ENCODE assay signal across 21 cellular contexts in the genomic region with DNA sequence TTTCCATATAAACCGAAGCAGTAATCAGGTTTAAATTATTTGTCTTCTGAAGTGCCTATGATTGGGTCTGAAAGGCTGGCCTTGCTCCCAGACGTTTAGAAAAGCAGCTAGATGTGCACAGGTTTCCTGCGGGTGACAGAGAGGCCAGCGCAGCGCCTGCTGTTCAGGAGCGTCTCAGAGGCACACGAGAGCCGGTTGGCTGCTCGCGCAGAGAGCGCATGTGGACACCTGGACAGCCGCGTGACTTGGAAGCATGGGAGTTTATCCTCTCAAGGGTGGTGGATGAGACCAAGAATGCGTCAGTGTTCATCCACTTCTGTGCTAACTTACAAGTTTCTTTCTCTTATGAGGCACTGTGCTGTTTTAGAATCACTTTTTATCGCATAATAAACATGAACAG.
DNase-seq lines count a peak whose midpoint lies in the region; ATAC-seq and TF ChIP-seq lines count a peak whose summit lies in the region.
"Had no signal": no experiment of that assay in that cellular context is flagged by ENCODE, and none has a peak within 500 bp of the region (broad histone marks: within the 10 kb centered on the region; RNA-seq: fewer than 3 reads in every experiment).

No MANE protein-coding gene starts in this region.

- no peaks in the 10 kb centered on the region for H4K20me1 ChIP-seq in smooth muscle cell (ENCODE audit: low read depth)

- 49 to 68% methylated on average over 7 to 9 of the region's 15 CpGs for WGBS in gastroesophageal sphincter (ENCODE audit: low coverage in 1 of 2), 2 donors
- 90% methylated on average over 15 of the region's 15 CpGs for WGBS in smooth muscle cell (ENCODE audit: low lambda C conversion rate)

- H3K9me3 ChIP-seq in gastroesophageal sphincter: no peaks in the 10 kb centered on the region
- H3K9me3 ChIP-seq in smooth muscle cell (replicated peaks; ENCODE audit: low read depth): no peaks in the 10 kb centered on the region
- H3K9me3 ChIP-seq: tibial artery had no signal

- peak; percentile 31 for ATAC-seq in gastroesophageal sphincter
- ATAC-seq: activated CD4-positive, CD25-positive, alpha-beta regulatory T cell treated with anti-CD3 and anti-CD28 coated beads, Interleukin-2, amount 50 U/mL, for 24 hours; activated CD8-positive, alpha-beta T cell treated with anti-CD3 and anti-CD28 coated beads, Interleukin-2, amount 10 ng/mL, durations not matched to agents 7 days and 5 days; naive thymus-derived CD8-positive, alpha-beta T cell had no signal

- no peaks in the 10 kb centered on the region for H3K79me2 ChIP-seq in smooth muscle cell (ENCODE audit: low read depth)
- H3K79me2 ChIP-seq: parathyroid adenoma had no signal

- H3K4me3 ChIP-seq in gastroesophageal sphincter (no peak overlapping the region), smooth muscle cell (no peak overlapping the region)
- H3K4me3 ChIP-seq: GM23248, tibial artery had no signal

- H2AFZ ChIP-seq in smooth muscle cell (ENCODE audit: low read depth): no peak overlapping the region
- H2AFZ ChIP-seq: GM23248, parathyroid adenoma had no signal

- H3K4me1 ChIP-seq in gastroesophageal sphincter (no peaks in the 10 kb centered on the region), smooth muscle cell (ENCODE audit: low read depth) (no peaks in the 10 kb centered on the region)
- H3K4me1 ChIP-seq: parathyroid adenoma, tibial artery had no signal

- TF ChIP-seq CTCF in gastroesophageal sphincter (IDR thresholded peaks at IDR 0.05): no peak
- TF ChIP-seq CTCF in smooth muscle cell (IDR thresholded peaks at IDR 0.05; ENCODE audit: borderline replicate concordance, insufficient read depth, poor library complexity, severe bottlenecking): no peak

- no peak for TF ChIP-seq POLR2A in gastroesophageal sphincter (IDR thresholded peaks at IDR 0.05)

- H3K27me3 ChIP-seq in gastroesophageal sphincter (no peaks in the 10 kb centered on the region), smooth muscle cell (ENCODE audit: low read depth) (no peaks in the 10 kb centered on the region)
- H3K27me3 ChIP-seq: tibial artery had no signal

- no peak for TF ChIP-seq EP300 in gastroesophageal sphincter (IDR thresholded peaks at IDR 0.05)

- H3K4me2 ChIP-seq in smooth muscle cell: peak overlapping the region; percentile 8

- H3K9ac ChIP-seq in smooth muscle cell (ENCODE audit: low read depth): no peak overlapping the region
- H3K9ac ChIP-seq: GM23248, parathyroid adenoma had no signal

- DNase-seq in NCI-H2081 (lab: John Stamatoyannopoulos, UW) (peak; percentile 84 to 96), NCI-H345 treated with DMSO at 0.1 percent for 48 hours (lab: John Stamatoyannopoulos, UW; ENCODE audit: unreplicated experiment) (peak; percentile 38), smooth muscle cell (lab: John Stamatoyannopoulos, UW; ENCODE audit: unreplicated experiment) (no peak), AML-193 (lab: John Stamatoyannopoulos, UW) (no peak), T-helper 1 cell (no peak), LoVo (ENCODE audit: low spot score) (no peak)
- DNase-seq: activated CD8-positive, alpha-beta T cell treated with anti-CD3 and anti-CD28 coated beads, Interleukin-2, amount 10 ng/mL, durations not matched to agents 7 days and 5 days; activated naive CD4-positive, alpha-beta T cell; activated T-cell treated with anti-CD3 and anti-CD28 coated beads, Interleukin-2, amount 50 U/mL, for 24 hours; DND-41; erythroblast; foreskin melanocyte; GM23248; kidney; naive thymus-derived CD8-positive, alpha-beta T cell; NCI-H187 treated with DMSO at 0.1 percent for 48 hours; stimulated activated naive CD4-positive, alpha-beta T cell; tibial artery had no signal

- peak overlapping the region in 1 of 4 donors; percentile 26 for H3K27ac ChIP-seq in gastroesophageal sphincter
- no peak overlapping the region for H3K27ac ChIP-seq in smooth muscle cell (ENCODE audit: low read depth)
- H3K27ac ChIP-seq: GM23248, parathyroid adenoma, tibial artery had no signal

- no peaks in the 10 kb centered on the region for H3F3A ChIP-seq in smooth muscle cell (ENCODE audit: low read depth)

- H3K36me3 ChIP-seq in gastroesophageal sphincter (peaks cover 0 to 6% of the 10 kb centered on the region in 2 donors), smooth muscle cell (ENCODE audit: low read depth) (no peaks in the 10 kb centered on the region)
- H3K36me3 ChIP-seq: tibial artery had no signal

Comparison
In these comparisons a context has a peak if more than half of its experiments do, and no peak if none do; other contexts are left out.
1. DNase-seq: peak in NCI-H2081 (2 of 2) and NCI-H345 treated with DMSO at 0.1 percent for 48 hours (single experiment); none in smooth muscle cell (single experiment), AML-193 (0 of 2), T-helper 1 cell (0 of 5) and LoVo (single experiment).